In the genomic region with DNA sequence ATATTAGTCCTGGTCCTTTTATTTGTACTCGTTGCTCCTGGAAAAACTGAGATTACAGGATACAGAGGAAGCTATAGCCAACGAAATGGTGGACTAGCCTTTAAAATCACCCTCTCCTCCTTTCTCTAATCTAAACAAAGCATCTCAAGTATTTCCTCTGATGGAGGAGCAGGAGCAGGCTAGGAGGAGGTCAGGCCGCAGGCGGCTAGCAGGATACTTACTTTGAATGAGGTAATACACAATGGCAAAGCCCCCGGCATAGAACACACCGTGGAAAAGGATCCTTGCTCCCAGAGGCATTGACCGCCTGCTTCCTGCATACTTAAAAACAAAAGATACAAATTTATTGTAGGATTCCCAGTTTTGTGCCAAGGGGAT, we compare ENCODE assay signal across 8 cellular contexts.
DNase-seq lines count a peak whose midpoint lies in the region; ATAC-seq and TF ChIP-seq lines count a peak whose summit lies in the region.

No MANE protein-coding gene starts in this region.

- no peak for TF ChIP-seq CTCF in GM12865 (IDR thresholded peaks at IDR 0.05; ENCODE audit: insufficient read depth, low read depth, low read length, missing control alignments)
- no peak for TF ChIP-seq CTCF in fibroblast of villous mesenchyme (IDR thresholded peaks at IDR 0.05; ENCODE audit: insufficient read depth, low read depth, low read length)
- TF ChIP-seq CTCF in omental fat pad (IDR thresholded peaks at IDR 0.05) = no peak

- H3K4me3 Mint-ChIP-seq in T-helper 17 cell = peak overlapping the region; percentile 94

- peak overlapping the region; percentile 38 for H3K4me3 ChIP-seq in GM12865 (ENCODE audit: low read depth, low read length)
- no peak overlapping the region for H3K4me3 ChIP-seq in fibroblast of villous mesenchyme (ENCODE audit: low read depth, low read length)

- peaks cover 4% of the 10 kb centered on the region for H3K36me3 Mint-ChIP-seq in T-helper 17 cell (ENCODE audit: low read depth)

- H3K27me3 Mint-ChIP-seq in T-helper 17 cell = no peaks in the 10 kb centered on the region

- H3K9me3 ChIP-seq in T-helper 17 cell (ENCODE audit: control insufficient read depth, low read length, poor library complexity, severe bottlenecking) = no peaks in the 10 kb centered on the region

- H3K4me1 Mint-ChIP-seq in T-helper 17 cell = peaks cover 78% of the 10 kb centered on the region

- peak overlapping the region; percentile 94 for H3K27ac Mint-ChIP-seq in T-helper 17 cell

- DNase-seq in GM12865 (ENCODE audit: low read depth) (no peak), T-helper 17 cell (no peak), fibroblast of villous mesenchyme (ENCODE audit: low read depth) (peak; percentile 80), sciatic nerve (ENCODE audit: low spot score) (no peak), omental fat pad (ENCODE audit: low spot score) (no peak), NCI-H82 (lab: John Stamatoyannopoulos, UW) (no peak), posterior cingulate gyrus (no peak), OCI-M2 (lab: John Stamatoyannopoulos, UW; ENCODE audit: unreplicated experiment) (no peak)

- ATAC-seq in T-helper 17 cell (no peak), sciatic nerve (peak; percentile 27), omental fat pad (ENCODE audit: low FRiP score) (no peak)

- intact Hi-C loops in sciatic nerve (cut with DNase I) = no loop called here
- intact Hi-C loops in posterior cingulate gyrus (cut with DNase I) = no loop called here
